ENCODE assay signal across 16 cellular contexts in genomic region chr7:44057181-44057848, GRCh38. TPM values are rescaled to one million over a fixed set of nuclear protein-coding genes. Genes with fewer than 3 reads are reported as not detected.
DNase-seq lines count a peak whose midpoint lies in the region; ATAC-seq and TF ChIP-seq lines count a peak whose summit lies in the region.
"Had no signal": no experiment of that assay in that cellular context is flagged by ENCODE, and none has a peak within 500 bp of the region (broad histone marks: within the 10 kb centered on the region; RNA-seq: fewer than 3 reads in every experiment).

No MANE protein-coding gene starts in this region.

- no CpG with 5 or more reads among the region's 11 CpGs for WGBS in mesendoderm (ENCODE audit: extremely low coverage, insufficient coverage, low lambda C conversion rate)

- CTCF ChIA-PET in activated B cell treated with CpG ODN at 0.5 μM for 24 hours (lab: Charles Lee), result no interaction called here

- no peak overlapping the region for H2BK15ac ChIP-seq in mesendoderm (replicated peaks; ENCODE audit: low read depth)

- no peak overlapping the region for H3K23ac ChIP-seq in mesendoderm (ENCODE audit: low read length)

- H3K27me3 Mint-ChIP-seq in activated B cell treated with CpG ODN at 0.5 μM for 24 hours (no peaks in the 10 kb centered on the region), naive B cell (no peaks in the 10 kb centered on the region)

- intact Hi-C loops in Right ventricle myocardium inferior (cut with DNase I), result no loop called here
- intact Hi-C loops in cardiac septum (cut with DNase I), result no loop called here
- intact Hi-C loops in activated B cell treated with CpG ODN at 0.5 μM for 24 hours (cut with micrococcal nuclease), result no loop called here

- no peaks in the 10 kb centered on the region for H3K79me1 ChIP-seq in mesendoderm (ENCODE audit: low read length)

- H3K4me2 ChIP-seq in mesendoderm (ENCODE audit: low read length), result no peak overlapping the region

- no peak overlapping the region for H2BK120ac ChIP-seq in mesendoderm (ENCODE audit: low read depth, low read length)

- no peak overlapping the region for H3K27ac ChIP-seq in mesendoderm (ENCODE audit: low read depth, low read length)
- H3K27ac ChIP-seq: stomach, vagina had no signal

- POLR2A ChIA-PET in activated B cell treated with CpG ODN at 0.5 μM for 24 hours (lab: Charles Lee), result interaction anchor here (1.2 to 2.9 kb wide), 2 partner anchors 10 to 13 kb away, joined by 5 to 37 read pairs; partner anchors contain the start of gene DBNL

- H4K5ac ChIP-seq in mesendoderm (ENCODE audit: low read length), result no peak overlapping the region

- H3K18ac ChIP-seq in mesendoderm (ENCODE audit: low read length), result no peak overlapping the region

- H3K27ac Mint-ChIP-seq in activated B cell treated with CpG ODN at 0.5 μM for 24 hours (peak overlapping the region; percentile 98), naive B cell (peak overlapping the region; percentile 27 to 100 (median 98))
- H3K27ac Mint-ChIP-seq: HFFc6 had no signal

- H2AK5ac ChIP-seq in mesendoderm (ENCODE audit: low read length), result no peak overlapping the region

- H3K56ac ChIP-seq in mesendoderm (ENCODE audit: low read length), result no peak overlapping the region

- no peaks in the 10 kb centered on the region for H3K9me3 Mint-ChIP-seq in activated B cell treated with CpG ODN at 0.5 μM for 24 hours
- H3K9me3 Mint-ChIP-seq in naive B cell, result peaks cover 0 to 1% (median 0%) of the 10 kb centered on the region in 7 donors
- H3K9me3 Mint-ChIP-seq: HFFc6 had no signal

- H3K27me3 ChIP-seq in mesendoderm (ENCODE audit: insufficient read depth, low read length, poor library complexity), result no peaks in the 10 kb centered on the region
- H3K27me3 ChIP-seq: stomach, vagina had no signal

- peaks cover 79% of the 10 kb centered on the region for H3K4me1 Mint-ChIP-seq in activated B cell treated with CpG ODN at 0.5 μM for 24 hours
- peaks cover 60 to 78% (median 74%) of the 10 kb centered on the region in 3 donors for H3K4me1 Mint-ChIP-seq in naive B cell

- no peaks in the 10 kb centered on the region for H3K4me1 ChIP-seq in mesendoderm (ENCODE audit: control insufficient read depth, low read depth, low read length)
- H3K4me1 ChIP-seq: stomach had no signal

- peak; percentile 22 for DNase-seq in Right ventricle myocardium inferior (ENCODE audit: missing footprints)
- DNase-seq in cardiac septum (ENCODE audit: low spot score), result no peak
- DNase-seq in activated B cell treated with CpG ODN at 0.5 μM for 24 hours, result peak; percentile 8
- no peak for DNase-seq in naive B cell
- DNase-seq in ureter (ENCODE audit: low spot score), result peak; percentile 24
- no peak for DNase-seq in T-helper 9 cell
- no peak for DNase-seq in GM19238 (ENCODE audit: insufficient read length, low spot score)
- no peak for DNase-seq in mesendoderm
- DNase-seq: activated naive CD4-positive, alpha-beta T cell; GF-D8; HFFc6; NCI-H146; stomach had no signal

- H3K4me3 Mint-ChIP-seq in activated B cell treated with CpG ODN at 0.5 μM for 24 hours (peak overlapping the region; percentile 28), naive B cell (peak overlapping the region in 7 of 8 donors; percentile 16 to 91 (median 75))
- H3K4me3 Mint-ChIP-seq: HFFc6 had no signal

- no peak overlapping the region for H3K4ac ChIP-seq in mesendoderm (ENCODE audit: low read depth, low read length)

- no peaks in the 10 kb centered on the region for H3K79me2 ChIP-seq in mesendoderm (ENCODE audit: control insufficient read depth, insufficient read depth, low read length)

- no peak for TF ChIP-seq CTCF in activated B cell treated with CpG ODN at 0.5 μM for 24 hours (IDR thresholded peaks at IDR 0.05)

- no peak overlapping the region for H4K8ac ChIP-seq in mesendoderm (ENCODE audit: low read depth, low read length)

- H3K36me3 Mint-ChIP-seq in activated B cell treated with CpG ODN at 0.5 μM for 24 hours (ENCODE audit: low read depth) (peaks cover 94% of the 10 kb centered on the region), naive B cell (peaks cover 7 to 22% of the 10 kb centered on the region in 2 donors)

- peaks cover 7% of the 10 kb centered on the region for H3K36me3 ChIP-seq in mesendoderm (ENCODE audit: control insufficient read depth, insufficient read depth, low read length)

- ATAC-seq in Right ventricle myocardium inferior (no peak), activated B cell treated with CpG ODN at 0.5 μM for 24 hours (ENCODE audit: low read depth) (no peak), naive B cell (ENCODE audit: low read depth in 2 of 2) (no peak)

- H2BK5ac ChIP-seq in mesendoderm (ENCODE audit: low read length), result no peak overlapping the region

- H3K9ac ChIP-seq in mesendoderm (ENCODE audit: low read length), result no peak overlapping the region

- no peak overlapping the region for H3K4me3 ChIP-seq in mesendoderm (ENCODE audit: low read length)
- H3K4me3 ChIP-seq: stomach, vagina had no signal

RNA-seq across cellular contexts. Expression of gene PGAM2, which starts 8.1 kb away (rescaled TPM):
- total RNA-seq in Right ventricle myocardium inferior, result 1,123 TPM
- 322 TPM for total RNA-seq in cardiac septum
- 1.1 and 1.2 TPM in 2 replicates for total RNA-seq in activated B cell treated with CpG ODN at 0.5 μM for 24 hours
- not detected for polyA plus RNA-seq in naive B cell (ENCODE audit: low read depth in 6 of 6)
- 0.62 TPM for total RNA-seq in ureter
- 1.1 TPM for polyA plus RNA-seq in mesendoderm (2013, experiment 1 of 2)
- polyA plus RNA-seq in mesendoderm (2013, experiment 2 of 2), result 0.95 TPM
- total RNA-seq: vagina had no signal

RNA-seq across cellular contexts. Expression of gene DBNL, which starts 12.8 kb away (rescaled TPM):
- total RNA-seq in Right ventricle myocardium inferior (36.0 TPM), cardiac septum (48.9 TPM), activated B cell treated with CpG ODN at 0.5 μM for 24 hours (198 and 210 TPM in 2 replicates), ureter (107 TPM)
- 100 to 1,000 TPM; 226 to 512 (median 348) TPM for polyA plus RNA-seq in naive B cell (ENCODE audit: low read depth in 6 of 6)
- polyA plus RNA-seq in mesendoderm (2013, experiment 1 of 2), result 28.8 TPM
- polyA plus RNA-seq in mesendoderm (2013, experiment 2 of 2), result 29.1 TPM

RNA-seq across cellular contexts. Expression of gene POLM, which starts 25.0 kb away (rescaled TPM):
- total RNA-seq in Right ventricle myocardium inferior, result 16.1 TPM
- total RNA-seq in cardiac septum, result 13.9 TPM
- 53.0 and 69.7 TPM in 2 replicates for total RNA-seq in activated B cell treated with CpG ODN at 0.5 μM for 24 hours
- 10 to 100 TPM; 26.3 to 53.0 (median 31.4) TPM for polyA plus RNA-seq in naive B cell (ENCODE audit: low read depth in 6 of 6)
- total RNA-seq in ureter, result 46.5 TPM
- polyA plus RNA-seq in mesendoderm (2013, experiment 1 of 2), result 5.5 TPM
- 5.6 TPM for polyA plus RNA-seq in mesendoderm (2013, experiment 2 of 2)

RNA-seq across cellular contexts. Expression of gene AEBP1, which starts 46.8 kb away (rescaled TPM):
- total RNA-seq in Right ventricle myocardium inferior (13.6 TPM), cardiac septum (93.1 TPM), activated B cell treated with CpG ODN at 0.5 μM for 24 hours (17.4 and 21.7 TPM in 2 replicates), ureter (131 TPM)
- 10 to 100 TPM in 1 of 6 donors, 1 to 10 TPM in 5; 1.9 to 18.5 (median 4.1) TPM for polyA plus RNA-seq in naive B cell (ENCODE audit: low read depth in 6 of 6)
- polyA plus RNA-seq in mesendoderm (2013, experiment 1 of 2), result 19.7 TPM
- 20.4 TPM for polyA plus RNA-seq in mesendoderm (2013, experiment 2 of 2)

RNA-seq across cellular contexts. Expression of gene SPDYE1, which starts 59.6 kb away (rescaled TPM):
- total RNA-seq in Right ventricle myocardium inferior, result not detected
- total RNA-seq in cardiac septum, result 0.13 TPM
- total RNA-seq in activated B cell treated with CpG ODN at 0.5 μM for 24 hours, result not detected in 2 replicates
- under 1 TPM in 3 of 6 donors, not detected in 3; 0.16 to 0.31 (median 0.17) TPM for polyA plus RNA-seq in naive B cell (ENCODE audit: low read depth in 6 of 6)
- not detected for total RNA-seq in ureter
- polyA plus RNA-seq in mesendoderm (2013, experiment 1 of 2), result not detected
- polyA plus RNA-seq in mesendoderm (2013, experiment 2 of 2), result not detected
- total RNA-seq: frontal cortex, HFFc6, liver, stomach, vagina had no signal
- polyA plus RNA-seq: stomach had no signal

Comparison
In these comparisons a context has a peak if more than half of its experiments do, and no peak if none do; other contexts are left out.
1. DNase-seq: peak in Right ventricle myocardium inferior (single experiment), activated B cell treated with CpG ODN at 0.5 μM for 24 hours (single experiment) and ureter (single experiment); none in cardiac septum (single experiment), naive B cell (single experiment), T-helper 9 cell (single experiment), GM19238 (single experiment) and mesendoderm (single experiment).
2. RNA of gene PGAM2, which starts 8.1 kb away (total RNA-seq): 1,123 TPM in Right ventricle myocardium inferior (single experiment) and 322 TPM in cardiac septum (single experiment); 1.1 to 1.2 TPM in activated B cell treated with CpG ODN at 0.5 μM for 24 hours and 0.62 TPM in ureter (single experiment); every median in the first group is over 100 times any median in the second.